12 cellular contexts compared by ENCODE assay signal in genomic region chr10:93068411-93069244, GRCh38. TPM values are rescaled to one million over a fixed set of nuclear protein-coding genes. Genes with fewer than 3 reads are reported as not detected.
DNase-seq lines count a peak whose midpoint lies in the region; ATAC-seq, FAIRE-seq and TF ChIP-seq lines count a peak whose summit lies in the region.
"Had no signal": no experiment of that assay in that cellular context is flagged by ENCODE, and none has a peak within 500 bp of the region (broad histone marks: within the 10 kb centered on the region; RNA-seq: fewer than 3 reads in every experiment).

No MANE protein-coding gene starts in this region.

- H3K36me3 Mint-ChIP-seq in nephron (ENCODE audit: low read depth): peaks cover 1% of the 10 kb centered on the region

- ATAC-seq in HG02938 (IDR thresholded peaks at IDR 0.05; ENCODE audit: unreplicated experiment) (no peak), HG02981 (IDR thresholded peaks at IDR 0.05; ENCODE audit: unreplicated experiment) (no peak)

- TF ChIP-seq CTCF in coronary artery (IDR thresholded peaks at IDR 0.05) (no peak), nephron (IDR thresholded peaks at IDR 0.05; ENCODE audit: unreplicated experiment in 3 of 3) (no peak)

- no peak overlapping the region for H3K27ac ChIP-seq in coronary artery

- H3K9me3 Mint-ChIP-seq in nephron: no peaks in the 10 kb centered on the region
- H3K9me3 Mint-ChIP-seq: stimulated activated naive CD8-positive, alpha-beta T cell treated with anti-CD3 and anti-CD28 coated beads, Interleukin-15, Interleukin-2, amounts not matched to agents 100 ng/mL and 50 ng/mL, for 24 hours had no signal

- DNase-seq in DMS79 treated with DMSO at 0.1 percent for 48 hours (lab: John Stamatoyannopoulos, UW) (peak; percentile 4), DMS79 (lab: John Stamatoyannopoulos, UW) (no peak), HTR-8/SVneo (ENCODE audit: insufficient read length, low spot score) (no peak), coronary artery (ENCODE audit: low spot score) (no peak), mesenteric fat pad (ENCODE audit: low spot score) (no peak)
- DNase-seq: ACHN; foreskin melanocyte; NK-92 treated with Interleukin-12 subunit alpha and Interleukin-12 subunit beta, amount 100 ng/mL, for 24 hours had no signal

- peak overlapping the region; percentile 61 for H3K4me3 ChIP-seq in coronary artery

- H3K4me1 Mint-ChIP-seq in nephron: peaks cover 25% of the 10 kb centered on the region

- H3K27me3 Mint-ChIP-seq in nephron (ENCODE audit: low read depth): peaks cover 98% of the 10 kb centered on the region

- H3K4me3 Mint-ChIP-seq in nephron: peak overlapping the region; percentile 63 to 75 (median 70)
- H3K4me3 Mint-ChIP-seq: stimulated activated naive CD8-positive, alpha-beta T cell treated with anti-CD3 and anti-CD28 coated beads, Interleukin-15, Interleukin-2, amounts not matched to agents 100 ng/mL and 50 ng/mL, for 24 hours had no signal

- FAIRE-seq in HTR-8/SVneo (lab: Jason Lieb, UNC): peak; percentile 63

- H3K27ac Mint-ChIP-seq in nephron: no peak overlapping the region
- H3K27ac Mint-ChIP-seq: stimulated activated naive CD8-positive, alpha-beta T cell treated with anti-CD3 and anti-CD28 coated beads, Interleukin-15, Interleukin-2, amounts not matched to agents 100 ng/mL and 50 ng/mL, for 24 hours had no signal

RNA-seq across cellular contexts. Expression of gene CYP26A1, which starts 5.1 kb away (rescaled TPM):
- total RNA-seq in mesenteric fat pad: not detected

RNA-seq across cellular contexts. Expression of gene CYP26C1, which starts 8.0 kb away (rescaled TPM):
- 0.22 TPM for total RNA-seq in mesenteric fat pad
